Comparison of ENCODE assay signal across 1 cellular context in genomic region chr13:46104868-46105267, GRCh38.
TF ChIP-seq lines count a peak whose summit lies in the region.

CPB2 (minus strand) TSS chr13:46105033; CDS start chr13:46105009, 24 bp downstream.

TF ChIP-seq in HepG2, 621 proteins besides CTCF, POLR2A, EP300 and RAD21 (continued from another document and continues in another):
- TF ChIP-seq, protein P1, sequence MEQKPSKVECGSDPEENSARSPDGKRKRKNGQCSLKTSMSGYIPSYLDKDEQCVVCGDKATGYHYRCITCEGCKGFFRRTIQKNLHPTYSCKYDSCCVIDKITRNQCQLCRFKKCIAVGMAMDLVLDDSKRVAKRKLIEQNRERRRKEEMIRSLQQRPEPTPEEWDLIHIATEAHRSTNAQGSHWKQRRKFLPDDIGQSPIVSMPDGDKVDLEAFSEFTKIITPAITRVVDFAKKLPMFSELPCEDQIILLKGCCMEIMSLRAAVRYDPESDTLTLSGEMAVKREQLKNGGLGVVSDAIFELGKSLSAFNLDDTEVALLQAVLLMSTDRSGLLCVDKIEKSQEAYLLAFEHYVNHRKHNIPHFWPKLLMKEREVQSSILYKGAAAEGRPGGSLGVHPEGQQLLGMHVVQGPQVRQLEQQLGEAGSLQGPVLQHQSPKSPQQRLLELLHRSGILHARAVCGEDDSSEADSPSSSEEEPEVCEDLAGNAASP (CRISPR knock-in tag; IDR thresholded peaks at IDR 0.05; ENCODE audit: borderline replicate concordance) = peak; percentile 50; the same call in 1 of the 2 replicates
- no peak for TF ChIP-seq RFXAP (CRISPR knock-in tag; IDR thresholded peaks at IDR 0.05; ENCODE audit: borderline replicate concordance)
- TF ChIP-seq, protein P2, sequence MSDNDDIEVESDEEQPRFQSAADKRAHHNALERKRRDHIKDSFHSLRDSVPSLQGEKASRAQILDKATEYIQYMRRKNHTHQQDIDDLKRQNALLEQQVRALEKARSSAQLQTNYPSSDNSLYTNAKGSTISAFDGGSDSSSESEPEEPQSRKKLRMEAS (IDR thresholded peaks at IDR 0.05) = peak; percentile 64
- TF ChIP-seq IKZF4 (CRISPR knock-in tag; IDR thresholded peaks at IDR 0.05; ENCODE audit: borderline replicate concordance, low read depth, not compliant biosample characterization) = no peak
- no peak for TF ChIP-seq ZNF619 (CRISPR knock-in tag; IDR thresholded peaks at IDR 0.05)
- TF ChIP-seq, protein P3, sequence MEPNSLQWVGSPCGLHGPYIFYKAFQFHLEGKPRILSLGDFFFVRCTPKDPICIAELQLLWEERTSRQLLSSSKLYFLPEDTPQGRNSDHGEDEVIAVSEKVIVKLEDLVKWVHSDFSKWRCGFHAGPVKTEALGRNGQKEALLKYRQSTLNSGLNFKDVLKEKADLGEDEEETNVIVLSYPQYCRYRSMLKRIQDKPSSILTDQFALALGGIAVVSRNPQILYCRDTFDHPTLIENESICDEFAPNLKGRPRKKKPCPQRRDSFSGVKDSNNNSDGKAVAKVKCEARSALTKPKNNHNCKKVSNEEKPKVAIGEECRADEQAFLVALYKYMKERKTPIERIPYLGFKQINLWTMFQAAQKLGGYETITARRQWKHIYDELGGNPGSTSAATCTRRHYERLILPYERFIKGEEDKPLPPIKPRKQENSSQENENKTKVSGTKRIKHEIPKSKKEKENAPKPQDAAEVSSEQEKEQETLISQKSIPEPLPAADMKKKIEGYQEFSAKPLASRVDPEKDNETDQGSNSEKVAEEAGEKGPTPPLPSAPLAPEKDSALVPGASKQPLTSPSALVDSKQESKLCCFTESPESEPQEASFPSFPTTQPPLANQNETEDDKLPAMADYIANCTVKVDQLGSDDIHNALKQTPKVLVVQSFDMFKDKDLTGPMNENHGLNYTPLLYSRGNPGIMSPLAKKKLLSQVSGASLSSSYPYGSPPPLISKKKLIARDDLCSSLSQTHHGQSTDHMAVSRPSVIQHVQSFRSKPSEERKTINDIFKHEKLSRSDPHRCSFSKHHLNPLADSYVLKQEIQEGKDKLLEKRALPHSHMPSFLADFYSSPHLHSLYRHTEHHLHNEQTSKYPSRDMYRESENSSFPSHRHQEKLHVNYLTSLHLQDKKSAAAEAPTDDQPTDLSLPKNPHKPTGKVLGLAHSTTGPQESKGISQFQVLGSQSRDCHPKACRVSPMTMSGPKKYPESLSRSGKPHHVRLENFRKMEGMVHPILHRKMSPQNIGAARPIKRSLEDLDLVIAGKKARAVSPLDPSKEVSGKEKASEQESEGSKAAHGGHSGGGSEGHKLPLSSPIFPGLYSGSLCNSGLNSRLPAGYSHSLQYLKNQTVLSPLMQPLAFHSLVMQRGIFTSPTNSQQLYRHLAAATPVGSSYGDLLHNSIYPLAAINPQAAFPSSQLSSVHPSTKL (CRISPR knock-in tag; IDR thresholded peaks at IDR 0.05) = peak; percentile 94
- TF ChIP-seq SOX13 (IDR thresholded peaks at IDR 0.05) = peak; percentile 76; the same call in 1 of the 2 replicates
- peak in 1 of 2 experiments; percentile 97; a peak in 2 of 4 replicates for TF ChIP-seq SOX13 (CRISPR knock-in tag; conservative IDR thresholded peaks at IDR 0.05 in 1 of 2, IDR thresholded peaks at IDR 0.05 in 1 of 2)
- TF ChIP-seq IRX3 (CRISPR knock-in tag; IDR thresholded peaks at IDR 0.05; ENCODE audit: borderline replicate concordance, low read depth) = no peak
- TF ChIP-seq AHR (CRISPR knock-in tag; IDR thresholded peaks at IDR 0.05) = no peak
- no peak for TF ChIP-seq ZSCAN25 (CRISPR knock-in tag; IDR thresholded peaks at IDR 0.05)
- TF ChIP-seq HCFC1 (IDR thresholded peaks at IDR 0.05; ENCODE audit: low read depth, low read length) = no peak
- TF ChIP-seq ZNF143 (CRISPR knock-in tag; IDR thresholded peaks at IDR 0.05) = no peak
- TF ChIP-seq, protein P4, sequence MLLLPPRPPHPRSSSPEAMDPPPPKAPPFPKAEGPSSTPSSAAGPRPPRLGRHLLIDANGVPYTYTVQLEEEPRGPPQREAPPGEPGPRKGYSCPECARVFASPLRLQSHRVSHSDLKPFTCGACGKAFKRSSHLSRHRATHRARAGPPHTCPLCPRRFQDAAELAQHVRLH (CRISPR knock-in tag; IDR thresholded peaks at IDR 0.05; ENCODE audit: borderline replicate concordance, low read depth) = 0 out of 2 replicates have a peak, but pooled peaks have one; percentile 47
- TF ChIP-seq CAMTA2 (CRISPR knock-in tag; IDR thresholded peaks at IDR 0.05; ENCODE audit: borderline replicate concordance) = no peak
- no peak for TF ChIP-seq TAF15 (IDR thresholded peaks at IDR 0.05; ENCODE audit: low read depth, low read length, poor library complexity, severe bottlenecking)
- TF ChIP-seq, protein P5, sequence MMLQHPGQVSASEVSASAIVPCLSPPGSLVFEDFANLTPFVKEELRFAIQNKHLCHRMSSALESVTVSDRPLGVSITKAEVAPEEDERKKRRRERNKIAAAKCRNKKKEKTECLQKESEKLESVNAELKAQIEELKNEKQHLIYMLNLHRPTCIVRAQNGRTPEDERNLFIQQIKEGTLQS (CRISPR knock-in tag; IDR thresholded peaks at IDR 0.05) = no peak
- TF ChIP-seq NR0B2 (CRISPR knock-in tag; IDR thresholded peaks at IDR 0.05) = no peak
- no peak for TF ChIP-seq MED8 (CRISPR knock-in tag; IDR thresholded peaks at IDR 0.05; ENCODE audit: insufficient replicate concordance)
- peak; percentile 91; the same call in 1 of the 2 replicates for TF ChIP-seq EHMT2 (IDR thresholded peaks at IDR 0.05; ENCODE audit: borderline replicate concordance, low read depth, low read length)
- TF ChIP-seq ZNF317 (CRISPR knock-in tag; IDR thresholded peaks at IDR 0.05) = 0 out of 2 replicates have a peak, but pooled peaks have one; percentile 53
- TF ChIP-seq ZNF354B (CRISPR knock-in tag; IDR thresholded peaks at IDR 0.05) = no peak
- no peak for TF ChIP-seq TRAFD1 (CRISPR knock-in tag; IDR thresholded peaks at IDR 0.05; ENCODE audit: borderline replicate concordance)
- no peak for TF ChIP-seq ZNF607 (CRISPR knock-in tag; IDR thresholded peaks at IDR 0.05; ENCODE audit: borderline replicate concordance)
- TF ChIP-seq, protein P6, sequence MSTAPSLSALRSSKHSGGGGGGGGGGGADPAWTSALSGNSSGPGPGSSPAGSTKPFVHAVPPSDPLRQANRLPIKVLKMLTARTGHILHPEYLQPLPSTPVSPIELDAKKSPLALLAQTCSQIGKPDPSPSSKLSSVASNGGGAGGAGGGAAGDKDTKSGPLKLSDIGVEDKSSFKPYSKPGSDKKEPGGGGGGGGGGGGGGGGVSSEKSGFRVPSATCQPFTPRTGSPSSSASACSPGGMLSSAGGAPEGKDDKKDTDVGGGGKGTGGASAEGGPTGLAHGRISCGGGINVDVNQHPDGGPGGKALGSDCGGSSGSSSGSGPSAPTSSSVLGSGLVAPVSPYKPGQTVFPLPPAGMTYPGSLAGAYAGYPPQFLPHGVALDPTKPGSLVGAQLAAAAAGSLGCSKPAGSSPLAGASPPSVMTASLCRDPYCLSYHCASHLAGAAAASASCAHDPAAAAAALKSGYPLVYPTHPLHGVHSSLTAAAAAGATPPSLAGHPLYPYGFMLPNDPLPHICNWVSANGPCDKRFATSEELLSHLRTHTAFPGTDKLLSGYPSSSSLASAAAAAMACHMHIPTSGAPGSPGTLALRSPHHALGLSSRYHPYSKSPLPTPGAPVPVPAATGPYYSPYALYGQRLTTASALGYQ (CRISPR knock-in tag; IDR thresholded peaks at IDR 0.05) = peak; percentile 74
- peak; percentile 37; the same call in 1 of the 2 replicates for TF ChIP-seq MLX (CRISPR knock-in tag; IDR thresholded peaks at IDR 0.05)
- TF ChIP-seq KDM5B (CRISPR knock-in tag; IDR thresholded peaks at IDR 0.05; ENCODE audit: borderline replicate concordance) = no peak
- peak; percentile 63 for TF ChIP-seq HNF4A (CRISPR knock-in tag; IDR thresholded peaks at IDR 0.05)
- TF ChIP-seq FOXO1 (CRISPR knock-in tag; IDR thresholded peaks at IDR 0.05) = peak; percentile 21; the same call in 1 of the 2 replicates
- TF ChIP-seq PLRG1 (conservative IDR thresholded peaks at IDR 0.05) = no peak
- no peak for TF ChIP-seq RORA (CRISPR knock-in tag; IDR thresholded peaks at IDR 0.05)
- peak; percentile 34; the same call in 1 of the 2 replicates for TF ChIP-seq HOXA3 (CRISPR knock-in tag; IDR thresholded peaks at IDR 0.05)
- peak; percentile 31; the same call in 1 of the 2 replicates for TF ChIP-seq TFAP4 (IDR thresholded peaks at IDR 0.05; ENCODE audit: borderline replicate concordance, low read depth)
- TF ChIP-seq SKI (IDR thresholded peaks at IDR 0.05; ENCODE audit: partially characterized antibody) = no peak
- TF ChIP-seq, protein P7, sequence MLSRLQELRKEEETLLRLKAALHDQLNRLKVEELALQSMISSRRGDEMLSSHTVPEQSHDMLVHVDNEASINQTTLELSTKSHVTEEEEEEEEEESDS (CRISPR knock-in tag; IDR thresholded peaks at IDR 0.05; ENCODE audit: borderline replicate concordance) = no peak
- TF ChIP-seq ZNF710 (CRISPR knock-in tag; IDR thresholded peaks at IDR 0.05; ENCODE audit: borderline replicate concordance) = peak; percentile 55; the same call in 1 of the 2 replicates
- 0 out of 2 replicates have a peak, but pooled peaks have one; percentile 16 for TF ChIP-seq PATZ1 (CRISPR knock-in tag; IDR thresholded peaks at IDR 0.05)
- TF ChIP-seq ZMAT3 (CRISPR knock-in tag; conservative IDR thresholded peaks at IDR 0.05) = no peak
- TF ChIP-seq MATR3 (CRISPR knock-in tag; IDR thresholded peaks at IDR 0.05) = no peak
- peak; percentile 63 for TF ChIP-seq GATAD1 (CRISPR knock-in tag; IDR thresholded peaks at IDR 0.05)
- no peak for TF ChIP-seq ZNF558 (CRISPR knock-in tag; IDR thresholded peaks at IDR 0.05; ENCODE audit: borderline replicate concordance)
- TF ChIP-seq IRF2 (CRISPR knock-in tag; IDR thresholded peaks at IDR 0.05) = peak; percentile 50; the same call in 1 of the 2 replicates
- TF ChIP-seq ZFP37 (CRISPR knock-in tag; IDR thresholded peaks at IDR 0.05; ENCODE audit: borderline replicate concordance) = no peak
- TF ChIP-seq, protein P8, sequence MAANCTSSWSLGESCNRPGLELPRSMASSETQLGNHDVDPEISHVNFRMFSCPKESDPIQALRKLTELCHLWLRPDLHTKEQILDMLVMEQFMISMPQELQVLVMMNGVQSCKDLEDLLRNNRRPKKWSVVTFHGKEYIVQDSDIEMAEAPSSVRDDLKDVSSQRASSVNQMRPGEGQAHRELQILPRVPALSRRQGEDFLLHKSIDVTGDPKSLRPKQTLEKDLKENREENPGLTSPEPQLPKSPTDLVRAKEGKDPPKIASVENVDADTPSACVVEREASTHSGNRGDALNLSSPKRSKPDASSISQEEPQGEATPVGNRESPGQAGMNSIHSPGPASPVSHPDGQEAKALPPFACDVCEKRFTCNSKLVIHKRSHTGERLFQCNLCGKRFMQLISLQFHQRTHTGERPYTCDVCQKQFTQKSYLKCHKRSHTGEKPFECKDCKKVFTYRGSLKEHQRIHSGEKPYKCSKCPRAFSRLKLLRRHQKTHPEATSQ (CRISPR knock-in tag; IDR thresholded peaks at IDR 0.05; ENCODE audit: borderline replicate concordance) = peak; percentile 54; the same call in 1 of the 2 replicates
- no peak for TF ChIP-seq SSRP1 (CRISPR knock-in tag; IDR thresholded peaks at IDR 0.05)
